ENCODE assay signal across 16 cellular contexts in the genomic region with DNA sequence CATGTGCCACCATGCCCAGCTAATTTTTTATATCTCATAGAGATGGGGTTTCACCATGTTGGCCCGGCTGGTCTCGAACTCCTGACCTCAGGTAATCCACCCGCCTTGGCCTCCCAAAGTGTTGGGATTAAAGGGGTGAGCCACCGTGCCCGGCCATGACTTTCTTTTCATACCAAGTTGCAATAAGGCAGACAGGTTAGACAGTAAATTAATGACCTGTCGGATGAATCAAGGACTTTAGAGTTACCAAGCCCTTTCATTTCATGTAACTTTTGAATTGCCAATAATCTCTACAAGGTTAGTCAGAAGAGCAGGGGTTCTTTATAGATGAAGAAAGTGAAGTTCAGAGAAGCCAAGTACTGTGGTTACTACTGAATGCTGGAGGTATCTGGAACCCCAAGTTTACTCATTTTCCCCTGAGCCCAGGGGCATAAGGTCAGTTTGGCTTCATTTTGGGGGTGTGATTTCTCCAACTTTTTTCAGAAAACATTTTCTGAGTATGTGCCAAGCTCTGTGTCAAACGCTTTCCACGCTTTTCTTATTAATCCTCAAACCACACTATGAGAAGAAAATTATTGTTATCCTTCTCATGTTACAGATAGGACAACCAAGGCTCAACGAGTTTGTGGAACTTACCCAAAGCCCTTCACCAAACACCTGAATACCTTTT. TPM values are rescaled to one million over a fixed set of nuclear protein-coding genes. Genes with fewer than 3 reads are reported as not detected.
A peak's percentile ranks its signal among the peaks of the same experiment; 100 is the strongest.
DNase-seq lines count a peak whose midpoint lies in the region; ATAC-seq and TF ChIP-seq lines count a peak whose summit lies in the region.
"Had no signal": no experiment of that assay in that cellular context is flagged by ENCODE, and none has a peak within 500 bp of the region (broad histone marks: within the 10 kb centered on the region; RNA-seq: fewer than 3 reads in every experiment).

No MANE protein-coding gene starts in this region.

- intact Hi-C loops in tibial artery (cut with DNase I; ENCODE audit: low total_unique reads) = no loop called here

- peak overlapping the region in 1 of 3 experiments; percentile 72 for H3K4me3 Mint-ChIP-seq in nephron
- H3K4me3 Mint-ChIP-seq: central memory CD8-positive, alpha-beta T cell; stimulated activated naive B cell treated with anti-CD40 and anti-IgM and Interleukin-4, amounts not matched to agents 10 μg/mL and 1 μg/mL and 100 μg/mL, for 72 hours had no signal

- H3K9me3 ChIP-seq in SJSA1 (replicated peaks) = no peaks in the 10 kb centered on the region
- H3K9me3 ChIP-seq in tibial artery = no peaks in the 10 kb centered on the region

- H3K4me1 Mint-ChIP-seq in nephron = peaks cover 49% of the 10 kb centered on the region
- H3K4me1 Mint-ChIP-seq: central memory CD8-positive, alpha-beta T cell; stimulated activated naive B cell treated with anti-CD40 and anti-IgM and Interleukin-4, amounts not matched to agents 10 μg/mL and 1 μg/mL and 100 μg/mL, for 72 hours had no signal

- H3K36me3 ChIP-seq in SJSA1 (0 out of 2 replicates have a peak, but pooled peaks cover 2% of the 10 kb centered on the region), tibial artery (no peaks in the 10 kb centered on the region)

- H3K4me3 ChIP-seq in SJSA1 (no peak overlapping the region), tibial artery (peak overlapping the region; percentile 41 to 43)

- H3K36me3 Mint-ChIP-seq in nephron (ENCODE audit: low read depth) = no peaks in the 10 kb centered on the region
- H3K36me3 Mint-ChIP-seq: stimulated activated naive B cell treated with anti-CD40 and anti-IgM and Interleukin-4, amounts not matched to agents 10 μg/mL and 1 μg/mL and 100 μg/mL, for 72 hours had no signal

- no peaks in the 10 kb centered on the region for H3K9me3 Mint-ChIP-seq in nephron
- H3K9me3 Mint-ChIP-seq: central memory CD8-positive, alpha-beta T cell had no signal

- DNase-seq in SJSA1 (ENCODE audit: low read depth in 1 of 2, low spot score in 2 of 2) (no peak), tibial artery (no peak), NCI-H1105 (lab: John Stamatoyannopoulos, UW) (no peak), CD1c-positive myeloid dendritic cell (ENCODE audit: extremely low spot score) (no peak), NCI-H1436 treated with DMSO at 0.1 percent for 48 hours (lab: John Stamatoyannopoulos, UW) (no peak), caudate nucleus (lab: John Stamatoyannopoulos, UW) (no peak)
- DNase-seq: activated CD8-positive, alpha-beta memory T cell treated with anti-CD3 and anti-CD28 coated beads for 24 hours; activated effector memory CD4-positive, alpha-beta T cell treated with anti-CD3 and anti-CD28 coated beads, Interleukin-2, amount 50 U/mL, for 16 hours; mesendoderm; NCI-H2081; SIG-M5; stimulated activated CD4-positive, alpha-beta T cell treated with anti-CD3 and anti-CD28 coated beads, Interleukin-4, amount 100 ng/mL, for 4 hours; stimulated activated naive B cell treated with anti-CD40 and anti-IgM and Interleukin-4, amounts not matched to agents 10 μg/mL and 1 μg/mL and 100 μg/mL, for 72 hours had no signal

- TF ChIP-seq CTCF in nephron (IDR thresholded peaks at IDR 0.05; ENCODE audit: unreplicated experiment in 3 of 3) (no peak), tibial artery (IDR thresholded peaks at IDR 0.05) (no peak)

- H3K27ac ChIP-seq in SJSA1 (peak overlapping the region; percentile 41; the same call in 1 of the 2 replicates), tibial artery (peak overlapping the region; percentile 70 to 77), caudate nucleus (ENCODE audit: low read depth, low read length) (no peak overlapping the region)

- peak overlapping the region in 2 of 3 experiments; percentile 87 to 94 for H3K27ac Mint-ChIP-seq in nephron
- H3K27ac Mint-ChIP-seq: stimulated activated naive B cell treated with anti-CD40 and anti-IgM and Interleukin-4, amounts not matched to agents 10 μg/mL and 1 μg/mL and 100 μg/mL, for 72 hours had no signal

- peaks cover 32% of the 10 kb centered on the region for H3K4me1 ChIP-seq in SJSA1 (replicated peaks)
- H3K4me1 ChIP-seq in tibial artery = peaks cover 5 to 88% (median 59%) of the 10 kb centered on the region in 4 donors

- H3K27me3 Mint-ChIP-seq in nephron (ENCODE audit: low read depth) = no peaks in the 10 kb centered on the region
- H3K27me3 Mint-ChIP-seq: central memory CD8-positive, alpha-beta T cell had no signal

- H3K27me3 ChIP-seq in SJSA1 (replicated peaks) = no peaks in the 10 kb centered on the region
- H3K27me3 ChIP-seq in tibial artery = no peaks in the 10 kb centered on the region

- ATAC-seq in esophagus mucosa = peak; percentile 70
- ATAC-seq: stimulated activated naive B cell treated with anti-CD40 and anti-IgM and Interleukin-4, amounts not matched to agents 10 μg/mL and 1 μg/mL and 100 μg/mL, for 72 hours had no signal

RNA-seq across cellular contexts. Expression of a gene that starts 11.9 kb away (rescaled TPM):
- total RNA-seq in SJSA1 (2014; rRNA removed; shearing (Covaris generic)) = 9.7 and 18.3 TPM in 2 replicates
- total RNA-seq in esophagus mucosa = 6.0 TPM
